In genomic region chr11:117544431-117544830, GRCh38 we compare ENCODE assay signal across 22 cellular contexts.
DNase-seq lines count a peak whose midpoint lies in the region; ATAC-seq and TF ChIP-seq lines count a peak whose summit lies in the region.
"Had no signal": no experiment of that assay in that cellular context is flagged by ENCODE, and none has a peak within 500 bp of the region (broad histone marks: within the 10 kb centered on the region; RNA-seq: fewer than 3 reads in every experiment).

No MANE protein-coding gene starts in this region.

- no peak overlapping the region for H3K9ac ChIP-seq in BLaER1

- peak; percentile 92 for ATAC-seq in left colon
- ATAC-seq in esophagus mucosa, result no peak
- no peak for ATAC-seq in GM18867 (IDR thresholded peaks at IDR 0.05; ENCODE audit: unreplicated experiment)
- ATAC-seq in GM19397 (IDR thresholded peaks at IDR 0.05; ENCODE audit: unreplicated experiment), result no peak
- ATAC-seq: HepG2 had no signal

- intact Hi-C loops in left colon (cut with DNase I, micrococcal nuclease) (no loop called here), posterior vena cava (cut with DNase I) (loop anchor here in 1 of 2 donors (10.0 kb wide), 1 partner anchor 530 kb away; the partner anchor contains the start of gene TMPRSS4)

- H3K9me3 Mint-ChIP-seq in chondrocyte (ENCODE audit: low read depth), result no peaks in the 10 kb centered on the region
- H3K9me3 Mint-ChIP-seq: H9 had no signal

- no peak overlapping the region for H3K4me3 ChIP-seq in BLaER1

- peaks cover 35% of the 10 kb centered on the region for H3K27me3 Mint-ChIP-seq in chondrocyte (ENCODE audit: low read depth)

- DNase-seq in chondrocyte (ENCODE audit: low spot score) (peak; percentile 41), left colon (peak; percentile 25 to 34), posterior vena cava (ENCODE audit: low spot score) (peak; percentile 20), cerebellum (ENCODE audit: low spot score) (no peak)
- DNase-seq: 8988T; C1 segment of cervical spinal cord; CD4-positive, CD25-positive, alpha-beta regulatory T cell; COR-L47; DMS 273 treated with DMSO at 0.1 percent for 48 hours; DMS53; DND-41; EL; GOT3; H9 had no signal

- H3K36me3 Mint-ChIP-seq in chondrocyte (ENCODE audit: low read depth), result no peaks in the 10 kb centered on the region
- H3K36me3 Mint-ChIP-seq: CD4-positive, CD25-positive, alpha-beta regulatory T cell; CD8-positive, alpha-beta memory T cell; IgD-negative memory B cell had no signal

- no peaks in the 10 kb centered on the region for H3K27me3 ChIP-seq in BLaER1

- no peak for TF ChIP-seq CTCF in chondrocyte (IDR thresholded peaks at IDR 0.05)

- no peak overlapping the region for H3K27ac Mint-ChIP-seq in chondrocyte (ENCODE audit: unreplicated experiment)
- H3K27ac Mint-ChIP-seq: B cell; CD4-positive, CD25-positive, alpha-beta regulatory T cell; CD8-positive, alpha-beta memory T cell; H9; IgD-negative memory B cell had no signal

- H3K4me3 Mint-ChIP-seq in chondrocyte (ENCODE audit: unreplicated experiment), result no peak overlapping the region
- H3K4me3 Mint-ChIP-seq: B cell; CD4-positive, CD25-positive, alpha-beta regulatory T cell; CD8-positive, alpha-beta memory T cell; H9; IgD-negative memory B cell had no signal

- no peaks in the 10 kb centered on the region for H3K4me1 Mint-ChIP-seq in chondrocyte (ENCODE audit: low read depth)
- H3K4me1 Mint-ChIP-seq: B cell; CD4-positive, CD25-positive, alpha-beta regulatory T cell; CD8-positive, alpha-beta memory T cell; IgD-negative memory B cell had no signal

- peaks cover 17% of the 10 kb centered on the region for H3K4me1 ChIP-seq in BLaER1

- peak overlapping the region; percentile 29; the same call in 1 of the 2 replicates for H3K4me2 ChIP-seq in BLaER1

- H3K36me3 ChIP-seq in BLaER1, result no peaks in the 10 kb centered on the region

- no peaks in the 10 kb centered on the region for H4K20me1 ChIP-seq in BLaER1

- no peak overlapping the region for H3K27ac ChIP-seq in BLaER1

- peaks cover 10% of the 10 kb centered on the region for H3K9me3 ChIP-seq in BLaER1
